Comparison of ENCODE assay signal across 9 cellular contexts in genomic region chr9:137188086-137188489, GRCh38. TPM values are rescaled to one million over a fixed set of nuclear protein-coding genes. Genes with fewer than 3 reads are reported as not detected.
DNase-seq lines count a peak whose midpoint lies in the region; ATAC-seq, FAIRE-seq and TF ChIP-seq lines count a peak whose summit lies in the region.
"Had no signal": no experiment of that assay in that cellular context is flagged by ENCODE, and none has a peak within 500 bp of the region (broad histone marks: within the 10 kb centered on the region; RNA-seq: fewer than 3 reads in every experiment).

No MANE protein-coding gene starts in this region.

- in situ Hi-C loops in HepG2 (cut with HindIII; ENCODE audit: extremely low pct_ligation_motif_present, low pct_unique_long_range_greater_than_20kb): loop anchor here (5.0 kb wide), 1 partner anchor 39 kb away; the partner anchor contains the start of genes CYSRT1 and RNF224

- intact Hi-C loops in activated CD4-positive, alpha-beta T cell treated with anti-CD3 and anti-CD28 coated beads, Interleukin-2, amount 10 ng/mL, durations not matched to agents 24 days and 14 days (cut with micrococcal nuclease): loop anchor here (1.0 to 2.0 kb wide), 4 partner anchors 12 to 49 kb away; partner anchors contain the start of genes NDOR1, TMEM203 and TPRN
- intact Hi-C loops in ascending aorta (cut with DNase I): loop anchor here (1.0 kb wide), 5 partner anchors 12 to 705 kb away; partner anchors contain the start of genes NDOR1, SEC16A, TMEM203 and TPRN
- intact Hi-C loops in HepG2 (cut with micrococcal nuclease; ENCODE audit: unreplicated experiment): loop anchor here (1.0 to 2.0 kb wide), 3 partner anchors 17 to 39 kb away; partner anchors contain the start of genes NDOR1, RNF224 and TMEM203

- peak overlapping the region; percentile 90 for H3K4me2 ChIP-seq in HepG2 (ENCODE audit: low read depth, low read length)

- peaks cover 38 to 51% of the 10 kb centered on the region in 2 donors for H3K36me3 ChIP-seq in ascending aorta
- peaks cover 21 to 34% of the 10 kb centered on the region in 2 experiments; a peak in 4 of 5 replicates for H3K36me3 ChIP-seq in HepG2 (replicated peaks in 1 of 2; ENCODE audit: control insufficient read depth in 1 of 2, insufficient read depth in 2 of 2, low read length in 2 of 2)
- H3K36me3 ChIP-seq in thymus (ENCODE audit: control insufficient read depth, insufficient read depth): peaks cover 61% of the 10 kb centered on the region

- no peaks in the 10 kb centered on the region for H4K20me1 ChIP-seq in HepG2 (ENCODE audit: insufficient read depth, low read length)

- H3K27ac ChIP-seq in ascending aorta (peak overlapping the region; percentile 86 to 89), HepG2 (ENCODE audit: extremely low read length, insufficient read depth, low read length) (peak overlapping the region; percentile 81), thymus (ENCODE audit: low read depth) (peak overlapping the region; percentile 95)

- peaks cover 26% of the 10 kb centered on the region for H3K79me2 ChIP-seq in HepG2 (ENCODE audit: insufficient read depth, low read length)

- DNase-seq in activated CD4-positive, alpha-beta T cell treated with anti-CD3 and anti-CD28 coated beads, Interleukin-2, amount 10 ng/mL, durations not matched to agents 24 days and 14 days: no peak
- DNase-seq in activated CD4-positive, alpha-beta T cell treated with anti-CD3 and anti-CD28 coated beads for 1 hour: no peak
- DNase-seq in ascending aorta (ENCODE audit: low spot score in 2 of 2): no peak
- DNase-seq in HepG2 (ENCODE audit: low spot score): no peak
- no peak for DNase-seq in GDM1 (lab: John Stamatoyannopoulos, UW)
- no peak for DNase-seq in SHP77 treated with DMSO at 0.1 percent for 48 hours (lab: John Stamatoyannopoulos, UW)

- no peak for TF ChIP-seq POLR2A in HepG2 (IDR thresholded peaks at IDR 0.05; ENCODE audit: insufficient read depth in 1 of 2, low read depth in 2 of 2, low read length in 2 of 2)

- POLR2A ChIA-PET in HepG2 (lab: Yijun Ruan, JAX): interaction anchor here (1.0 to 3.8 kb wide), 13 partner anchors 10 to 66 kb away, joined by 5 to 52 read pairs (median 12); partner anchors contain the start of genes NDOR1, NELFB, RNF208 and TMEM203

- H3K27me3 Mint-ChIP-seq in activated CD4-positive, alpha-beta T cell treated with anti-CD3 and anti-CD28 coated beads, Interleukin-2, amount 10 ng/mL, durations not matched to agents 24 days and 14 days: no peaks in the 10 kb centered on the region

- CTCF ChIA-PET in HepG2 (lab: Yijun Ruan, JAX; ENCODE audit: low intra/inter-chr PET ratio, low total read pairs): interaction anchor here (1.1 to 2.6 kb wide), 3 partner anchors 12 to 48 kb away, joined by 4 to 19 read pairs (median 16); partner anchors contain the start of gene RNF224

- no peak for TF ChIP-seq RAD21 in HepG2 (CRISPR knock-in tag; IDR thresholded peaks at IDR 0.05)

- no peaks in the 10 kb centered on the region for H3K9me3 ChIP-seq in ascending aorta
- no peaks in the 10 kb centered on the region for H3K9me3 ChIP-seq in HepG2 (ENCODE audit: low read length)
- no peaks in the 10 kb centered on the region for H3K9me3 ChIP-seq in thymus (ENCODE audit: control insufficient read depth)

- peak overlapping the region; percentile 91 for H3K4me3 Mint-ChIP-seq in activated CD4-positive, alpha-beta T cell treated with anti-CD3 and anti-CD28 coated beads, Interleukin-2, amount 10 ng/mL, durations not matched to agents 24 days and 14 days

- no peak for TF ChIP-seq EP300 in HepG2 (IDR thresholded peaks at IDR 0.05; ENCODE audit: low read depth in 2 of 2, low read length in 2 of 2)
- TF ChIP-seq EP300 in HepG2 (CRISPR knock-in tag; IDR thresholded peaks at IDR 0.05; ENCODE audit: borderline replicate concordance): no peak

- H3K27me3 ChIP-seq in ascending aorta (no peaks in the 10 kb centered on the region), HepG2 (ENCODE audit: control insufficient read depth in 1 of 2, insufficient read depth in 2 of 2, low read length in 2 of 2) (no peaks in the 10 kb centered on the region), thymus (ENCODE audit: control insufficient read depth, insufficient read depth) (no peaks in the 10 kb centered on the region)

- H3K4me3 ChIP-seq in ascending aorta: peak overlapping the region; percentile 85 to 91
- H3K4me3 ChIP-seq in HepG2 (replicated peaks in 1 of 3; ENCODE audit: insufficient read depth in 1 of 3, low read depth in 2 of 3, low read length in 3 of 3): peak overlapping the region; percentile 84 to 99 (median 97)
- H3K4me3 ChIP-seq in thymus (ENCODE audit: low read length): peak overlapping the region; percentile 90

- peak overlapping the region; percentile 87 for H3K9ac ChIP-seq in HepG2 (ENCODE audit: insufficient read depth, low read depth, low read length)

- BruUV-seq in HepG2 (replicated peaks; lab: Mats Ljungman, UMichigan): TSS peak; percentile 77

- no peak overlapping the region for H2AFZ ChIP-seq in HepG2 (ENCODE audit: low read length)

- peaks cover 22% of the 10 kb centered on the region for H3K4me1 Mint-ChIP-seq in activated CD4-positive, alpha-beta T cell treated with anti-CD3 and anti-CD28 coated beads, Interleukin-2, amount 10 ng/mL, durations not matched to agents 24 days and 14 days

- peaks cover 34% of the 10 kb centered on the region for H3K36me3 Mint-ChIP-seq in activated CD4-positive, alpha-beta T cell treated with anti-CD3 and anti-CD28 coated beads, Interleukin-2, amount 10 ng/mL, durations not matched to agents 24 days and 14 days (ENCODE audit: low read depth)

- peaks cover 23 to 38% of the 10 kb centered on the region in 2 donors for H3K4me1 ChIP-seq in ascending aorta
- peaks cover 28% of the 10 kb centered on the region for H3K4me1 ChIP-seq in HepG2 (ENCODE audit: insufficient read depth, low read length)
- H3K4me1 ChIP-seq in thymus (ENCODE audit: control insufficient read depth, insufficient read depth, low read length): peaks cover 18% of the 10 kb centered on the region

- TF ChIP-seq CTCF in ascending aorta (IDR thresholded peaks at IDR 0.05): no peak
- TF ChIP-seq CTCF in HepG2 (CRISPR knock-in tag; IDR thresholded peaks at IDR 0.05): no peak

- ATAC-seq in HepG2 (peak; percentile 2; the same call in 2 of the 3 replicates), GM18519 (IDR thresholded peaks at IDR 0.05; ENCODE audit: low FRiP score, unreplicated experiment) (no peak)

- no peaks in the 10 kb centered on the region for H3K9me3 Mint-ChIP-seq in activated CD4-positive, alpha-beta T cell treated with anti-CD3 and anti-CD28 coated beads, Interleukin-2, amount 10 ng/mL, durations not matched to agents 24 days and 14 days

- FAIRE-seq in HepG2 (lab: Jason Lieb, UNC): no peak

- peak overlapping the region; percentile 91 for H3K27ac Mint-ChIP-seq in activated CD4-positive, alpha-beta T cell treated with anti-CD3 and anti-CD28 coated beads, Interleukin-2, amount 10 ng/mL, durations not matched to agents 24 days and 14 days

- under 1% methylated on average over 14 of the region's 31 CpGs for WGBS in HepG2 (ENCODE audit: low lambda C conversion rate)
- WGBS in thymus: under 1% methylated on average over 31 of the region's 31 CpGs

RNA-seq across cellular contexts. Expression of gene ANAPC2, which starts 0.3 kb away (rescaled TPM):
- total RNA-seq in activated CD4-positive, alpha-beta T cell treated with anti-CD3 and anti-CD28 coated beads, Interleukin-2, amount 10 ng/mL, durations not matched to agents 24 days and 14 days: 57.4 and 58.7 TPM in 2 replicates
- total RNA-seq in ascending aorta: 24.1 TPM
- 7.4 and 12.3 TPM in 2 replicates for total RNA-seq in HepG2 (2016; rRNA removed; fragmentation: Illumina TruSeq; extraction: Trizol)
- total RNA-seq in HepG2 (2016; cell fraction: cytosol; rRNA removed; fragmentation: Illumina TruSeq; extraction: Trizol; ENCODE audit: low read depth): 22.4 and 23.5 TPM in 2 replicates
- 6.6 and 15.0 TPM in 2 replicates for total RNA-seq in HepG2 (2016; cell fraction: insoluble cytoplasmic fraction; rRNA removed; fragmentation: Illumina TruSeq; extraction: Trizol)
- 6.3 and 6.7 TPM in 2 replicates for total RNA-seq in HepG2 (2016; cell fraction: membrane; rRNA removed; fragmentation: Illumina TruSeq; extraction: Trizol)
- total RNA-seq in HepG2 (2016; cell fraction: nucleus; rRNA removed; fragmentation: Illumina TruSeq; extraction: Trizol): 17.6 and 21.6 TPM in 2 replicates
- polyA plus RNA-seq in HepG2 (2011; rRNA removed): 15.4 and 21.6 TPM in 2 replicates
- 5.4 and 9.8 TPM in 2 replicates for polyA plus RNA-seq in HepG2 (2011; cell fraction: cytosol; rRNA removed)
- 144 and 175 TPM in 2 replicates for polyA plus RNA-seq in HepG2 (2011; cell fraction: nucleus; rRNA removed)
- 13.6 and 16.6 TPM in 2 replicates for polyA plus RNA-seq in HepG2 (2012)
- 2.4 and 3.3 TPM in 2 replicates for polyA plus RNA-seq in HepG2 (2016; cell fraction: cytosol; fragmentation: Illumina TruSeq; extraction: Trizol; ENCODE audit: low read depth)
- 11.2 and 14.3 TPM in 2 replicates for polyA plus RNA-seq in HepG2 (2016; cell fraction: insoluble cytoplasmic fraction; fragmentation: Illumina TruSeq; extraction: Trizol; ENCODE audit: low read depth)
- polyA plus RNA-seq in HepG2 (2016; cell fraction: membrane; fragmentation: Illumina TruSeq; extraction: Trizol; ENCODE audit: low read depth): 4.1 TPM in 2 replicates
- polyA plus RNA-seq in HepG2 (2016; cell fraction: nucleus; fragmentation: Illumina TruSeq; extraction: Trizol; ENCODE audit: insufficient read depth, low read depth): 64.9 and 72.0 TPM in 2 replicates
- 27.3 and 55.4 TPM in 2 replicates for polyA minus RNA-seq in HepG2 (2011; rRNA and poly(A)+ RNA removed; ENCODE audit: low replicate concordance)
- polyA minus RNA-seq in HepG2 (2011; cell fraction: cytosol; rRNA and poly(A)+ RNA removed): 14.7 and 17.5 TPM in 2 replicates
- polyA minus RNA-seq in HepG2 (2011; cell fraction: nucleus; rRNA and poly(A)+ RNA removed): 33.0 and 36.8 TPM in 2 replicates
- polyA plus RNA-seq in thymus: 69.4 TPM

RNA-seq across cellular contexts. Expression of gene SSNA1, which starts 0.4 kb away (rescaled TPM):
- total RNA-seq in activated CD4-positive, alpha-beta T cell treated with anti-CD3 and anti-CD28 coated beads, Interleukin-2, amount 10 ng/mL, durations not matched to agents 24 days and 14 days: 95.1 and 95.8 TPM in 2 replicates
- total RNA-seq in ascending aorta (123 TPM), HepG2 (2016; rRNA removed; fragmentation: Illumina TruSeq; extraction: Trizol) (41.2 and 49.4 TPM in 2 replicates)
- total RNA-seq in HepG2 (2016; cell fraction: cytosol; rRNA removed; fragmentation: Illumina TruSeq; extraction: Trizol; ENCODE audit: low read depth): 92.0 and 105 TPM in 2 replicates
- total RNA-seq in HepG2 (2016; cell fraction: insoluble cytoplasmic fraction; rRNA removed; fragmentation: Illumina TruSeq; extraction: Trizol): 41.5 and 51.7 TPM in 2 replicates
- 94.3 and 110 TPM in 2 replicates for total RNA-seq in HepG2 (2016; cell fraction: membrane; rRNA removed; fragmentation: Illumina TruSeq; extraction: Trizol)
- 19.3 TPM in 2 replicates for total RNA-seq in HepG2 (2016; cell fraction: nucleus; rRNA removed; fragmentation: Illumina TruSeq; extraction: Trizol)
- polyA plus RNA-seq in HepG2 (2011; rRNA removed) (35.9 and 44.8 TPM in 2 replicates), thymus (74.9 TPM)
- polyA plus RNA-seq in HepG2 (2011; cell fraction: cytosol; rRNA removed): 38.7 and 58.7 TPM in 2 replicates
- polyA plus RNA-seq in HepG2 (2011; cell fraction: nucleus; rRNA removed): 26.1 and 28.6 TPM in 2 replicates
- polyA plus RNA-seq in HepG2 (2012): 18.0 and 31.4 TPM in 2 replicates
- polyA plus RNA-seq in HepG2 (2016; cell fraction: cytosol; fragmentation: Illumina TruSeq; extraction: Trizol; ENCODE audit: low read depth): 109 and 132 TPM in 2 replicates
- 49.3 and 50.3 TPM in 2 replicates for polyA plus RNA-seq in HepG2 (2016; cell fraction: insoluble cytoplasmic fraction; fragmentation: Illumina TruSeq; extraction: Trizol; ENCODE audit: low read depth)
- polyA plus RNA-seq in HepG2 (2016; cell fraction: membrane; fragmentation: Illumina TruSeq; extraction: Trizol; ENCODE audit: low read depth): 89.4 and 104 TPM in 2 replicates
- polyA plus RNA-seq in HepG2 (2016; cell fraction: nucleus; fragmentation: Illumina TruSeq; extraction: Trizol; ENCODE audit: insufficient read depth, low read depth): 39.2 and 44.3 TPM in 2 replicates
- 18.2 and 39.2 TPM in 2 replicates for polyA minus RNA-seq in HepG2 (2011; rRNA and poly(A)+ RNA removed; ENCODE audit: low replicate concordance)
- 12.4 and 13.8 TPM in 2 replicates for polyA minus RNA-seq in HepG2 (2011; cell fraction: cytosol; rRNA and poly(A)+ RNA removed)
- 4.1 TPM in 2 replicates for polyA minus RNA-seq in HepG2 (2011; cell fraction: nucleus; rRNA and poly(A)+ RNA removed)

RNA-seq across cellular contexts. Expression of gene TPRN, which starts 12.5 kb away (rescaled TPM):
- 15.1 and 16.3 TPM in 2 replicates for total RNA-seq in activated CD4-positive, alpha-beta T cell treated with anti-CD3 and anti-CD28 coated beads, Interleukin-2, amount 10 ng/mL, durations not matched to agents 24 days and 14 days
- 2.8 TPM for total RNA-seq in ascending aorta
- total RNA-seq in HepG2 (2016; rRNA removed; fragmentation: Illumina TruSeq; extraction: Trizol): 17.5 and 19.2 TPM in 2 replicates
- total RNA-seq in HepG2 (2016; cell fraction: cytosol; rRNA removed; fragmentation: Illumina TruSeq; extraction: Trizol; ENCODE audit: low read depth): 5.6 and 22.6 TPM in 2 replicates
- total RNA-seq in HepG2 (2016; cell fraction: insoluble cytoplasmic fraction; rRNA removed; fragmentation: Illumina TruSeq; extraction: Trizol): 15.6 and 20.1 TPM in 2 replicates
- 14.6 and 15.6 TPM in 2 replicates for total RNA-seq in HepG2 (2016; cell fraction: membrane; rRNA removed; fragmentation: Illumina TruSeq; extraction: Trizol)
- 13.8 and 14.1 TPM in 2 replicates for total RNA-seq in HepG2 (2016; cell fraction: nucleus; rRNA removed; fragmentation: Illumina TruSeq; extraction: Trizol)
- 10.1 and 12.4 TPM in 2 replicates for polyA plus RNA-seq in HepG2 (2011; rRNA removed)
- 8.3 and 14.4 TPM in 2 replicates for polyA plus RNA-seq in HepG2 (2011; cell fraction: cytosol; rRNA removed)
- 41.5 and 45.5 TPM in 2 replicates for polyA plus RNA-seq in HepG2 (2011; cell fraction: nucleus; rRNA removed)
- polyA plus RNA-seq in HepG2 (2012): 12.2 and 16.0 TPM in 2 replicates
- 6.0 and 6.8 TPM in 2 replicates for polyA plus RNA-seq in HepG2 (2016; cell fraction: cytosol; fragmentation: Illumina TruSeq; extraction: Trizol; ENCODE audit: low read depth)
- polyA plus RNA-seq in HepG2 (2016; cell fraction: insoluble cytoplasmic fraction; fragmentation: Illumina TruSeq; extraction: Trizol; ENCODE audit: low read depth): 17.5 and 21.2 TPM in 2 replicates
- polyA plus RNA-seq in HepG2 (2016; cell fraction: membrane; fragmentation: Illumina TruSeq; extraction: Trizol; ENCODE audit: low read depth): 10.8 and 12.2 TPM in 2 replicates
- 25.7 and 31.2 TPM in 2 replicates for polyA plus RNA-seq in HepG2 (2016; cell fraction: nucleus; fragmentation: Illumina TruSeq; extraction: Trizol; ENCODE audit: insufficient read depth, low read depth)
- polyA minus RNA-seq in HepG2 (2011; rRNA and poly(A)+ RNA removed; ENCODE audit: low replicate concordance): 13.0 and 24.4 TPM in 2 replicates
- 14.2 and 15.9 TPM in 2 replicates for polyA minus RNA-seq in HepG2 (2011; cell fraction: cytosol; rRNA and poly(A)+ RNA removed)
- 10.0 and 12.4 TPM in 2 replicates for polyA minus RNA-seq in HepG2 (2011; cell fraction: nucleus; rRNA and poly(A)+ RNA removed)
- 6.2 TPM for polyA plus RNA-seq in thymus

RNA-seq across cellular contexts. Expression of gene TMEM210, which starts 16.2 kb away (rescaled TPM):
- total RNA-seq in activated CD4-positive, alpha-beta T cell treated with anti-CD3 and anti-CD28 coated beads, Interleukin-2, amount 10 ng/mL, durations not matched to agents 24 days and 14 days: not detected in 2 replicates
- total RNA-seq in ascending aorta (not detected), HepG2 (2016; rRNA removed; fragmentation: Illumina TruSeq; extraction: Trizol) (not detected in 2 replicates)
- total RNA-seq in HepG2 (2016; cell fraction: cytosol; rRNA removed; fragmentation: Illumina TruSeq; extraction: Trizol; ENCODE audit: low read depth): not detected in 2 replicates
- total RNA-seq in HepG2 (2016; cell fraction: insoluble cytoplasmic fraction; rRNA removed; fragmentation: Illumina TruSeq; extraction: Trizol): not detected in 2 replicates
- total RNA-seq in HepG2 (2016; cell fraction: membrane; rRNA removed; fragmentation: Illumina TruSeq; extraction: Trizol): not detected in 2 replicates
- total RNA-seq in HepG2 (2016; cell fraction: nucleus; rRNA removed; fragmentation: Illumina TruSeq; extraction: Trizol): not detected in 2 replicates
- polyA plus RNA-seq in HepG2 (2011; rRNA removed) (not detected in 2 replicates), thymus (0.07 TPM)
- not detected in 2 replicates for polyA plus RNA-seq in HepG2 (2011; cell fraction: cytosol; rRNA removed)
- polyA plus RNA-seq in HepG2 (2011; cell fraction: nucleus; rRNA removed): not detected in 2 replicates
- polyA plus RNA-seq in HepG2 (2012): not detected in 2 replicates
- not detected in 2 replicates for polyA plus RNA-seq in HepG2 (2016; cell fraction: cytosol; fragmentation: Illumina TruSeq; extraction: Trizol; ENCODE audit: low read depth)
- polyA plus RNA-seq in HepG2 (2016; cell fraction: insoluble cytoplasmic fraction; fragmentation: Illumina TruSeq; extraction: Trizol; ENCODE audit: low read depth): not detected in 2 replicates
- not detected in 2 replicates for polyA plus RNA-seq in HepG2 (2016; cell fraction: membrane; fragmentation: Illumina TruSeq; extraction: Trizol; ENCODE audit: low read depth)
- not detected in 2 replicates for polyA plus RNA-seq in HepG2 (2016; cell fraction: nucleus; fragmentation: Illumina TruSeq; extraction: Trizol; ENCODE audit: insufficient read depth, low read depth)
- 0.19 TPM in 1 of 2 replicates, not detected in the other for polyA minus RNA-seq in HepG2 (2011; rRNA and poly(A)+ RNA removed; ENCODE audit: low replicate concordance)
- polyA minus RNA-seq in HepG2 (2011; cell fraction: cytosol; rRNA and poly(A)+ RNA removed): not detected in 2 replicates
- polyA minus RNA-seq in HepG2 (2011; cell fraction: nucleus; rRNA and poly(A)+ RNA removed): not detected in 2 replicates
- total RNA-seq: RPMI7951 had no signal

RNA-seq across cellular contexts. Expression of gene TMEM203, which starts 17.4 kb away (rescaled TPM):
- total RNA-seq in activated CD4-positive, alpha-beta T cell treated with anti-CD3 and anti-CD28 coated beads, Interleukin-2, amount 10 ng/mL, durations not matched to agents 24 days and 14 days: 38.8 and 39.3 TPM in 2 replicates
- total RNA-seq in ascending aorta (24.3 TPM), HepG2 (2016; rRNA removed; fragmentation: Illumina TruSeq; extraction: Trizol) (36.7 and 36.9 TPM in 2 replicates)
- total RNA-seq in HepG2 (2016; cell fraction: cytosol; rRNA removed; fragmentation: Illumina TruSeq; extraction: Trizol; ENCODE audit: low read depth): 13.2 and 14.3 TPM in 2 replicates
- 37.8 TPM in 2 replicates for total RNA-seq in HepG2 (2016; cell fraction: insoluble cytoplasmic fraction; rRNA removed; fragmentation: Illumina TruSeq; extraction: Trizol)
- total RNA-seq in HepG2 (2016; cell fraction: membrane; rRNA removed; fragmentation: Illumina TruSeq; extraction: Trizol): 34.6 and 37.7 TPM in 2 replicates
- 15.2 and 16.6 TPM in 2 replicates for total RNA-seq in HepG2 (2016; cell fraction: nucleus; rRNA removed; fragmentation: Illumina TruSeq; extraction: Trizol)
- polyA plus RNA-seq in HepG2 (2011; rRNA removed) (23.0 and 23.4 TPM in 2 replicates), thymus (47.2 TPM)
- polyA plus RNA-seq in HepG2 (2011; cell fraction: cytosol; rRNA removed): 27.7 and 31.7 TPM in 2 replicates
- 12.2 and 13.2 TPM in 2 replicates for polyA plus RNA-seq in HepG2 (2011; cell fraction: nucleus; rRNA removed)
- 22.5 and 22.9 TPM in 2 replicates for polyA plus RNA-seq in HepG2 (2012)
- 12.4 and 14.0 TPM in 2 replicates for polyA plus RNA-seq in HepG2 (2016; cell fraction: cytosol; fragmentation: Illumina TruSeq; extraction: Trizol; ENCODE audit: low read depth)
- 38.8 and 39.8 TPM in 2 replicates for polyA plus RNA-seq in HepG2 (2016; cell fraction: insoluble cytoplasmic fraction; fragmentation: Illumina TruSeq; extraction: Trizol; ENCODE audit: low read depth)
- 29.6 and 33.1 TPM in 2 replicates for polyA plus RNA-seq in HepG2 (2016; cell fraction: membrane; fragmentation: Illumina TruSeq; extraction: Trizol; ENCODE audit: low read depth)
- polyA plus RNA-seq in HepG2 (2016; cell fraction: nucleus; fragmentation: Illumina TruSeq; extraction: Trizol; ENCODE audit: insufficient read depth, low read depth): 29.1 and 31.2 TPM in 2 replicates
- polyA minus RNA-seq in HepG2 (2011; rRNA and poly(A)+ RNA removed; ENCODE audit: low replicate concordance): 21.9 and 33.0 TPM in 2 replicates
- polyA minus RNA-seq in HepG2 (2011; cell fraction: cytosol; rRNA and poly(A)+ RNA removed): 12.0 and 13.6 TPM in 2 replicates
- 7.6 TPM in 2 replicates for polyA minus RNA-seq in HepG2 (2011; cell fraction: nucleus; rRNA and poly(A)+ RNA removed)
